Comparison of ENCODE assay signal across 20 cellular contexts in the genomic region with DNA sequence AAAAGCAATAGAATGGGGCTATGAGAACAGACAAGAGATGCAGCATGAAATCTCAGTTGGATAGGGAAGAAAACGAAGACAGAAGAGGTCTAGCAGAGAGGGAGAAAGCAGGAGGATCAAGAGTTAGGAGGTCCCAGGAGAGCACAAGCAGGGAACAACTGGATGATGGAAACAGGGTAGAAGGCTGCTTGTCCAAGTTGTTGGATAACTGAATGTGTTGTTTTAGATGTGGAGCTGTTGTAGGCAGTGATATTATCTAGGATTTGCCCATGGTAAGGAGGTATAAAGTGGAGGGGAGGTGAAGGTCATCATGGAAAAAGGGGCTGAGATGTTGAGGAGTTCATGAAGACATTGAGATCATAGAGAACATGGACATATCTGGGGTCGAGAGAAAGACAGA. TPM values are rescaled to one million over a fixed set of nuclear protein-coding genes. Genes with fewer than 3 reads are reported as not detected.
"Had no signal": no experiment of that assay in that cellular context is flagged by ENCODE, and none has a peak within 500 bp of the region (broad histone marks: within the 10 kb centered on the region; RNA-seq: fewer than 3 reads in every experiment).

No MANE protein-coding gene starts in this region.

- H3K27me3 ChIP-seq: stomach, upper lobe of left lung had no signal

- H3K36me3 ChIP-seq: upper lobe of left lung had no signal

- DNase-seq: activated naive CD4-positive, alpha-beta T cell; activated T-cell treated with anti-CD3 and anti-CD28 coated beads, Interleukin-2, amount 50 U/mL, for 1 hour; amniotic stem cell; caudate nucleus; foreskin melanocyte; glutamatergic neuron; hippocampal formation; left colon; nephron progenitor cell; nucleus accumbens; stomach; upper lobe of left lung had no signal

- H3K27ac ChIP-seq: upper lobe of left lung had no signal

- H3K9me3 ChIP-seq: stomach, upper lobe of left lung had no signal

- ATAC-seq: sciatic nerve had no signal

- FAIRE-seq: colon had no signal

- H3K4me3 ChIP-seq: lung, stomach, upper lobe of left lung had no signal

RNA-seq across cellular contexts. Expression of a gene that starts 35.9 kb away (rescaled TPM):
- total RNA-seq: activated CD4-positive, alpha-beta T cell treated with anti-CD3 and anti-CD28 coated beads, Interleukin-2, amount 10 ng/mL, durations not matched to agents 24 days and 14 days; activated CD8-positive, alpha-beta T cell treated with anti-CD3 and anti-CD28 coated beads for 36 hours; activated naive CD8-positive, alpha-beta T cell treated with anti-CD3 and anti-CD28 coated beads for 36 hours; activated T-helper 17 cell treated with anti-CD3 and anti-CD28 coated beads, Interleukin-2, amount 50 U/mL, for 72 hours; epithelial cell of proximal tubule had no signal
